In the genomic region with DNA sequence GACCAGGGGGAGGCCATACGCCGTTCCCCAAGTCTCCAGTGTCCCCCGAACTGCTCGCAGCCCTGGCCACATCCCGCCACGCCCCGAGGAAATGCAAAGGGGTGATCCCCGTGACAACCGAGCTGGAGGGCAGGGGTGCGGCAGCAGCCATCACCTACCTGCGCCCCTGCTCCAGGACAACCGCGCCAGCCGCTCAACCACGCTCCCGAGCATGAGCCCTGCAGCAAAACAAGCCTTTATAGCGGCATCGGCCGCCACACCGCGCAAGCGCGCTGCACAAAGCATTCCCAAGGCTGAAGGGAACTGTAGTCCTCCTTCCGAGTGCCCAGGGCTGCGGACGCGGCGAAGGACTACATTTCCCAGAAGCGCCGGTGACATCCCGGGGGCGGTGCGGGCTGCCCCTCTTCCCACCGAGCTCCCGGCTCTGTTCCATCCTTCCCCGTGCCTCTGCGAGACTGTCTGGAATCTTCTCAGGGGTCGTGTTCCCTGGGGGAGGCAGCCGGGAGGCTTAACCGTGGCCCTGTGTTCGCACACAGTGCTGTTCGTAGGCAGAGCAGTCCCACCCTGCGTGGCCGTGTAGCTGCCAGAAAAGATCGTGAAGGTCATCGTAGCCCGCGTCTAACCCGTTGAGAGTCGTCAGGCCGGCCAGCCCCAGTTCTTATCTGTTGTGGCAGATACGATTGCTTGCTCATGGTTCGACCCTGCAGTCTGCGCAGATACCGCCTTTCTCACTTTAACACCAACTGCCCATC, we compare ENCODE assay signal across 8 cellular contexts. TPM values are rescaled to one million over a fixed set of nuclear protein-coding genes. Genes with fewer than 3 reads are reported as not detected.
A peak's percentile ranks its signal among the peaks of the same experiment; 100 is the strongest.
DNase-seq lines count a peak whose midpoint lies in the region; ATAC-seq and TF ChIP-seq lines count a peak whose summit lies in the region.

TSS of gene ABCC5 (minus strand) at position 213 of the 752 bp plus-strand sequence. CDS start 3,492 bp downstream, outside the sequence.

- no peaks in the 10 kb centered on the region for H3K36me3 ChIP-seq in mucosa of rectum (ENCODE audit: control insufficient read depth in 2 of 2, insufficient read depth in 2 of 2, low read length in 2 of 2)

- no peaks in the 10 kb centered on the region for H3K9me3 ChIP-seq in mucosa of rectum (ENCODE audit: control insufficient read depth in 2 of 2, low read length in 2 of 2)

- no peak for TF ChIP-seq CTCF in epithelial cell of proximal tubule (conservative IDR thresholded peaks at IDR 0.05; ENCODE audit: low read depth, low read length)

- peak; percentile 97 for ATAC-seq in GM21526 (IDR thresholded peaks at IDR 0.05; ENCODE audit: low FRiP score, unreplicated experiment)

- peak within 1 kb of the TSS; percentile 69 to 77 for H3K27ac ChIP-seq in mucosa of rectum (ENCODE audit: low read depth in 2 of 2, low read length in 2 of 2)

- H3K27me3 ChIP-seq in mucosa of rectum (ENCODE audit: control insufficient read depth in 2 of 2, insufficient read depth in 2 of 2, low read length in 2 of 2) = no peaks in the 10 kb centered on the region

- DNase-seq in DMS 273 (lab: John Stamatoyannopoulos, UW; ENCODE audit: unreplicated experiment) = peak; percentile 99
- peak; percentile 83 for DNase-seq in HuH-7.5 (ENCODE audit: low spot score)
- peak; percentile 93 for DNase-seq in OCI-M1 (lab: John Stamatoyannopoulos, UW)
- peak; percentile 75 for DNase-seq in activated T-cell treated with anti-CD3 and anti-CD28 coated beads for 24 hours (ENCODE audit: low read depth)
- DNase-seq in epithelial cell of proximal tubule (ENCODE audit: low read depth) = no peak
- DNase-seq in stimulated activated CD8-positive, alpha-beta memory T cell treated with anti-CD3 and anti-CD28 coated beads, Interleukin-4, amount 100 ng/mL, for 48 hours = peak; percentile 88

- peak within 1 kb of the TSS; percentile 78 to 84 for H3K9ac ChIP-seq in mucosa of rectum (ENCODE audit: low read depth in 1 of 2, low read length in 2 of 2)

- H3K4me3 ChIP-seq in epithelial cell of proximal tubule (ENCODE audit: low read depth, low read length) (peak within 1 kb of the TSS; percentile 91), mucosa of rectum (ENCODE audit: low read length in 2 of 2) (peak within 1 kb of the TSS; percentile 96 to 99)

- peaks cover 12 to 32% of the 10 kb centered on the region in 2 donors for H3K4me1 ChIP-seq in mucosa of rectum (ENCODE audit: control insufficient read depth in 2 of 2, insufficient read depth in 2 of 2, low read length in 2 of 2)

RNA-seq across cellular contexts. Expression of gene ABCC5, which starts in this region (rescaled TPM):
- 7.3 and 15.2 TPM in 2 replicates for total RNA-seq in epithelial cell of proximal tubule
